ENCODE assay signal across 8 cellular contexts in the genomic region with DNA sequence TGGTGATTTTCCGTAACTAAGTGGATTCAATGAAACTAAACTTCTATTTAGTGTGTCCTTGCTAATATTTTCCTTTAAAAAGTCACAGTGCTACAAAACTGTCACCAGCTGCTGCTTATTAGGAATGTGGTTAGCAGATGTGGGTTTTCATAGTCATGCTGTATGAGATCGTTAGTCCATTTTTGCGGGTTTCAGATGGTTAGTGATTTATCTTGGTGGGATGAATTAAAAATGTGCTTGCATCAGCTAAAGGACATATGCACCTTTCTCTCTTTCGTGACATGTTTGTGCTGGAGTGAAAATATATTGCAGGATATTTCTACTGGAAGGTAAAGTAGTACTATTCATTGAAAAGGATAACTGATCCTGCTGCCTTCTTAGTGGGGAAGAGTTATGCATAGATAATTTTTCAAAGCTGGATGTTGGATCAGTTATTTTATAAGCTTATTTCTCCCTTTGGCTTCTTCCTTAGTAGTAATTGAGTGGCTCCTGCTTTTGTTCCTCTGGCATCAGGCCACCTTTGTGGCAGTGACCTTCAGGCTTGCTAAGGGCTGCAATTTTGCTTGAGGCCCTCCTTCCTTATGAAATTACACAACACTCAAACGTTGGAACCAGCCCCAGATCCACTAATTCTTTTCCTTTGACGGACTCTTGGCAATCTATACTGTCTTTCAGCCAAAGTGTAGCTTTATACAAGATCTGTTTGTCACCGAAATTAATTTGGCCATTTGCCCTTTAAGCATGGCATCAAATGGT.
A peak's percentile ranks its signal among the peaks of the same experiment; 100 is the strongest.
DNase-seq lines count a peak whose midpoint lies in the region; ATAC-seq and TF ChIP-seq lines count a peak whose summit lies in the region.

No MANE protein-coding gene starts in this region.

- ATAC-seq in GM18858 (IDR thresholded peaks at IDR 0.05; ENCODE audit: unreplicated experiment) = no peak
- no peak for ATAC-seq in HG03342 (IDR thresholded peaks at IDR 0.05; ENCODE audit: unreplicated experiment)
- ATAC-seq in HG02852 (IDR thresholded peaks at IDR 0.05; ENCODE audit: unreplicated experiment) = no peak

- no peak overlapping the region for H3K4me3 ChIP-seq in AG04449 (ENCODE audit: low read depth, low read length)
- H3K4me3 ChIP-seq in cardiac fibroblast (replicated peaks in 1 of 2; ENCODE audit: low read depth in 2 of 2, low read length in 2 of 2) = no peak overlapping the region

- CTCF ChIA-PET in AG04449 (lab: Yijun Ruan, JAX) = interaction anchor here (1.2 to 2.0 kb wide), 4 partner anchors 22 to 159 kb away, joined by 4 to 9 read pairs (median 6); no protein-coding TSS in a partner anchor

- POLR2A ChIA-PET in AG04449 (lab: Yijun Ruan, JAX) = interaction anchor here (0.5 to 1.0 kb wide), 2 partner anchors 12 to 109 kb away, joined by 3 to 7 read pairs; no protein-coding TSS in a partner anchor

- TF ChIP-seq CTCF in AG04449 (IDR thresholded peaks at IDR 0.05; ENCODE audit: insufficient read depth, low read length, missing control alignments) = no peak
- TF ChIP-seq CTCF in cardiac fibroblast (IDR thresholded peaks at IDR 0.05; ENCODE audit: low read depth, low read length) = no peak

- peak; percentile 54 for DNase-seq in AG04449 (ENCODE audit: low read depth, low spot score)
- DNase-seq in NCI-H1092 (lab: John Stamatoyannopoulos, UW) = peak; percentile 74
- DNase-seq in cardiac fibroblast (ENCODE audit: low read depth in 2 of 2) = peak; percentile 83 to 96
- peak; percentile 56 for DNase-seq in medulla oblongata (ENCODE audit: extremely low spot score)
- DNase-seq in HuH-7.5 (ENCODE audit: low spot score) = no peak
